12 cellular contexts compared by ENCODE assay signal in the genomic region with DNA sequence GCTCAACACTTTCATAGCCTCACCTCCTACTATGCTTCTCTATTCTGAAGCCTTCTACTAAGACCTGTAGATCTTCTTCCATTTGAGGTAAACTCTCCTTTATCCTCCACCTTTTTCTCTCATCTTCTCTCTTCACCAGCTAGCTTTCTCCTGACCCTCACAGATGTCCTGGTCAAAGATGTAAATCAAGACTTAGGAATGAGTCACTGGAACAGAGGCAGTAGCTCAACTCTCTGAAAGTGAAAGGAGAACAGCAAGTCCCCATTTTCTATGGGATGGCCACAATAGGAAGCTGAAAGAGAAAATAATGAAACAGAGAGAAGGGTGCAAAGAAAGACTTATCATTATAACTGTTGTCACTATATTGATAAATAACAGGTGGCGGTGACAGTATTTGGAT.
DNase-seq lines count a peak whose midpoint lies in the region; ATAC-seq and TF ChIP-seq lines count a peak whose summit lies in the region.
"Had no signal": no experiment of that assay in that cellular context is flagged by ENCODE, and none has a peak within 500 bp of the region (broad histone marks: within the 10 kb centered on the region; RNA-seq: fewer than 3 reads in every experiment).

No MANE protein-coding gene starts in this region.

- H3K9ac ChIP-seq in MM.1S (ENCODE audit: low read length): no peak overlapping the region

- no peak for DNase-seq in CD8-positive, alpha-beta memory T cell
- DNase-seq in MM.1S: peak; percentile 0
- DNase-seq in fibroblast of mammary gland (ENCODE audit: low read depth): peak; percentile 53
- DNase-seq in foreskin keratinocyte: no peak
- no peak for DNase-seq in mesenteric fat pad (ENCODE audit: low spot score)
- no peak for DNase-seq in NCI-H2081 treated with DMSO at 0.1 percent for 48 hours (lab: John Stamatoyannopoulos, UW)
- DNase-seq in glutamatergic neuron: no peak
- DNase-seq: activated CD4-positive, alpha-beta T cell treated with anti-CD3 and anti-CD28 coated beads for 48 hours; C1 segment of cervical spinal cord; left ventricle myocardium inferior; right lobe of liver had no signal

- peak overlapping the region in 3 of 7 donors; percentile 0 to 64 (median 18) for H3K4me3 Mint-ChIP-seq in CD8-positive, alpha-beta memory T cell
- no peak overlapping the region for H3K4me3 Mint-ChIP-seq in glutamatergic neuron (ENCODE audit: unreplicated experiment)

- CTCF ChIA-PET in CD8-positive, alpha-beta memory T cell (lab: Charles Lee): interaction anchor here (0.8 to 1.8 kb wide), 5 partner anchors 10 to 24 kb away, joined by 3 to 8 read pairs (median 4); no protein-coding TSS in a partner anchor

- H3K36me3 ChIP-seq in CD8-positive, alpha-beta memory T cell (ENCODE audit: insufficient read depth, low read length): no peaks in the 10 kb centered on the region
- no peaks in the 10 kb centered on the region for H3K36me3 ChIP-seq in MM.1S (replicated peaks; ENCODE audit: insufficient read depth, low read length)
- H3K36me3 ChIP-seq: left ventricle myocardium inferior, right lobe of liver had no signal

- H3K9me3 ChIP-seq in CD8-positive, alpha-beta memory T cell (ENCODE audit: low read length): no peaks in the 10 kb centered on the region
- no peaks in the 10 kb centered on the region for H3K9me3 ChIP-seq in MM.1S (replicated peaks; ENCODE audit: insufficient read depth, low read length)
- H3K9me3 ChIP-seq: left ventricle myocardium inferior, right lobe of liver had no signal

- peak overlapping the region in 5 of 8 donors; percentile 7 to 69 (median 42) for H3K27ac Mint-ChIP-seq in CD8-positive, alpha-beta memory T cell
- H3K27ac Mint-ChIP-seq in glutamatergic neuron (ENCODE audit: unreplicated experiment): no peak overlapping the region

- H3K27me3 Mint-ChIP-seq in CD8-positive, alpha-beta memory T cell: no peaks in the 10 kb centered on the region
- no peaks in the 10 kb centered on the region for H3K27me3 Mint-ChIP-seq in glutamatergic neuron (ENCODE audit: unreplicated experiment)

- H3K27ac ChIP-seq in CD8-positive, alpha-beta memory T cell (ENCODE audit: low read depth, low read length): no peak overlapping the region
- H3K27ac ChIP-seq in MM.1S (ENCODE audit: low read length): no peak overlapping the region
- no peak overlapping the region for H3K27ac ChIP-seq in foreskin keratinocyte

- H3K9me3 Mint-ChIP-seq in CD8-positive, alpha-beta memory T cell: no peaks in the 10 kb centered on the region
- H3K9me3 Mint-ChIP-seq in glutamatergic neuron (ENCODE audit: unreplicated experiment): peaks cover 1% of the 10 kb centered on the region

- peaks cover 4 to 11% (median 10%) of the 10 kb centered on the region in 3 donors for H3K36me3 Mint-ChIP-seq in CD8-positive, alpha-beta memory T cell
- H3K36me3 Mint-ChIP-seq in glutamatergic neuron (ENCODE audit: unreplicated experiment): no peaks in the 10 kb centered on the region

- H3K79me2 ChIP-seq in MM.1S (ENCODE audit: low read length): peaks cover 18% of the 10 kb centered on the region

- H2AFZ ChIP-seq in MM.1S (ENCODE audit: low read length): no peak overlapping the region

- no peaks in the 10 kb centered on the region for H3F3A ChIP-seq in MM.1S (ENCODE audit: insufficient read depth, low read length)

- H3K4me1 Mint-ChIP-seq in CD8-positive, alpha-beta memory T cell: peaks cover 57 to 90% (median 89%) of the 10 kb centered on the region in 3 donors
- H3K4me1 Mint-ChIP-seq in glutamatergic neuron (ENCODE audit: low read depth, unreplicated experiment): no peaks in the 10 kb centered on the region

- H3K27me3 ChIP-seq in CD8-positive, alpha-beta memory T cell (ENCODE audit: insufficient read depth, low read length, poor library complexity, severe bottlenecking): no peaks in the 10 kb centered on the region
- no peaks in the 10 kb centered on the region for H3K27me3 ChIP-seq in MM.1S (replicated peaks; ENCODE audit: insufficient read depth, low read length)
- H3K27me3 ChIP-seq in foreskin keratinocyte: no peaks in the 10 kb centered on the region
- H3K27me3 ChIP-seq: right lobe of liver had no signal

- peaks cover 49% of the 10 kb centered on the region for H3K4me1 ChIP-seq in CD8-positive, alpha-beta memory T cell (ENCODE audit: insufficient read depth, low read length)
- H3K4me1 ChIP-seq in MM.1S (ENCODE audit: low read length) (peaks cover 14% of the 10 kb centered on the region), foreskin keratinocyte (peaks cover 41% of the 10 kb centered on the region)

- no peak overlapping the region for H3K4me3 ChIP-seq in CD8-positive, alpha-beta memory T cell (ENCODE audit: low read length)
- no peak overlapping the region for H3K4me3 ChIP-seq in MM.1S (ENCODE audit: low read length)
- H3K4me3 ChIP-seq in fibroblast of mammary gland (ENCODE audit: control insufficient read depth, low read depth, low read length): no peak overlapping the region
- H3K4me3 ChIP-seq: left ventricle myocardium inferior, right lobe of liver had no signal

- H4K20me1 ChIP-seq in MM.1S (ENCODE audit: insufficient read depth, low read length): no peaks in the 10 kb centered on the region

- ATAC-seq in GM21390 (IDR thresholded peaks at IDR 0.05; ENCODE audit: unreplicated experiment): peak; percentile 66
- no peak for ATAC-seq in foreskin keratinocyte
- ATAC-seq: right lobe of liver had no signal

- POLR2A ChIA-PET in CD8-positive, alpha-beta memory T cell (lab: Charles Lee): interaction anchor here (2.7 kb wide), 1 partner anchor 22 kb away, joined by 8 read pairs; no protein-coding TSS in a partner anchor

- H3K4me2 ChIP-seq in MM.1S (ENCODE audit: low read depth, low read length): no peak overlapping the region

- no peaks in the 10 kb centered on the region for H3K9me2 ChIP-seq in MM.1S (replicated peaks; ENCODE audit: insufficient read depth, low read length)

- TF ChIP-seq CTCF in MM.1S (IDR thresholded peaks at IDR 0.05; ENCODE audit: low read length) (no peak), fibroblast of mammary gland (conservative IDR thresholded peaks at IDR 0.05; ENCODE audit: control insufficient read depth, insufficient read depth, low read depth, low read length) (no peak), foreskin keratinocyte (conservative IDR thresholded peaks at IDR 0.05) (no peak), glutamatergic neuron (IDR thresholded peaks at IDR 0.05; ENCODE audit: partially characterized antibody, unreplicated experiment) (no peak)

Comparison
In these comparisons a context has a peak if more than half of its experiments do, and no peak if none do; other contexts are left out.
1. DNase-seq: peak in MM.1S (single experiment) and fibroblast of mammary gland (single experiment); none in CD8-positive, alpha-beta memory T cell (0 of 5), foreskin keratinocyte (0 of 2), mesenteric fat pad (single experiment), NCI-H2081 treated with DMSO at 0.1 percent for 48 hours (single experiment) and glutamatergic neuron (single experiment).